In the genomic region with DNA sequence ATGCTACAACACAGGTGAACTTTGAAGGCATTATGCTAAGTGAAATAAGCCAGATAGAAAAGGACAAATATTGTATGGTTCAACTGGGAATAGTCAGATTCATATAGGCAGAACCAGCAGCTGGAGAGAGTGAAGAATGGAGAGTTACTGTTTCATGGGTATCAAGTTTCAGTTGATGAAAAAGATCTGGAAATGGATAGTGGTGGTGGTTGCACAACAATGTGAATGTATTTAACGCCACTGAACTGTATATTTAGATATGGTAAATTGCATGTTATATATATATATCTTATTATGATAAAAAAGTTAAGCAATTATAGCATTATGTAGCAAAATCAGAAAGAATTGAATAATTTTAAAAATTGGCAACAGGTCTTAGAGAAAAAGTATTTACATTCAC, we compare ENCODE assay signal across 13 cellular contexts. TPM values are rescaled to one million over a fixed set of nuclear protein-coding genes. Genes with fewer than 3 reads are reported as not detected.
DNase-seq lines count a peak whose midpoint lies in the region; ATAC-seq lines count a peak whose summit lies in the region.
"Had no signal": no experiment of that assay in that cellular context is flagged by ENCODE, and none has a peak within 500 bp of the region (broad histone marks: within the 10 kb centered on the region; RNA-seq: fewer than 3 reads in every experiment).

No MANE protein-coding gene starts in this region.

- ATAC-seq in GM21515 (IDR thresholded peaks at IDR 0.05; ENCODE audit: unreplicated experiment) = no peak

- DNase-seq in NCI-H1105 treated with DMSO at 0.1 percent for 48 hours (lab: John Stamatoyannopoulos, UW) = peak; percentile 22
- DNase-seq in NCI-H1105 (lab: John Stamatoyannopoulos, UW) = no peak
- peak; percentile 37 for DNase-seq in LHCN-M2 (ENCODE audit: low read depth)
- DNase-seq in NCI-H526 treated with DMSO at 0.1 percent for 48 hours (lab: John Stamatoyannopoulos, UW) = peak; percentile 76
- DNase-seq in fibroblast of gingiva (ENCODE audit: low read depth) = peak; percentile 51
- DNase-seq in stimulated activated CD4-positive, alpha-beta T cell treated with anti-CD3 and anti-CD28 coated beads, Interleukin-2, amount 100 ng/mL, for 48 hours = no peak
- no peak for DNase-seq in anterior cingulate cortex (lab: John Stamatoyannopoulos, UW)
- DNase-seq: C1 segment of cervical spinal cord; DMS153; effector CD4-positive, alpha-beta T cell; T1000; uterus had no signal

RNA-seq across cellular contexts. Expression of a gene that starts 3.9 kb away (rescaled TPM):
- 45.5 and 52.0 TPM in 2 replicates for total RNA-seq in LHCN-M2 (2014; rRNA removed)
- polyA plus RNA-seq in LHCN-M2 (2012) = 14.2 TPM

Comparison
In these comparisons a context has a peak if more than half of its experiments do, and no peak if none do; other contexts are left out.
1. DNase-seq: peak in NCI-H1105 treated with DMSO at 0.1 percent for 48 hours (single experiment), LHCN-M2 (single experiment), NCI-H526 treated with DMSO at 0.1 percent for 48 hours (single experiment) and fibroblast of gingiva (single experiment); none in NCI-H1105 (single experiment), stimulated activated CD4-positive, alpha-beta T cell treated with anti-CD3 and anti-CD28 coated beads, Interleukin-2, amount 100 ng/mL, for 48 hours (0 of 2) and anterior cingulate cortex (0 of 58).